Comparison of ENCODE assay signal across 8 cellular contexts in genomic region chr4:120049732-120050494, GRCh38. TPM values are rescaled to one million over a fixed set of nuclear protein-coding genes. Genes with fewer than 3 reads are reported as not detected.
DNase-seq lines count a peak whose midpoint lies in the region; ATAC-seq and TF ChIP-seq lines count a peak whose summit lies in the region.

No MANE protein-coding gene starts in this region.

- no peaks in the 10 kb centered on the region for H3K9me3 Mint-ChIP-seq in activated naive CD4-positive, alpha-beta T cell treated with anti-CD3 and anti-CD28 coated beads for 36 hours
- no peaks in the 10 kb centered on the region for H3K9me3 Mint-ChIP-seq in osteocyte (ENCODE audit: unreplicated experiment)

- H3K27me3 Mint-ChIP-seq in activated naive CD4-positive, alpha-beta T cell treated with anti-CD3 and anti-CD28 coated beads for 36 hours (ENCODE audit: low read depth) = no peaks in the 10 kb centered on the region
- H3K27me3 Mint-ChIP-seq in osteocyte (ENCODE audit: unreplicated experiment) = no peaks in the 10 kb centered on the region

- DNase-seq in G401 (ENCODE audit: low spot score) (peak; percentile 84), Kasumi-1 (lab: John Stamatoyannopoulos, UW) (peak; percentile 71 to 80), SK-N-DZ (ENCODE audit: low spot score) (peak; percentile 70), globus pallidus (ENCODE audit: low spot score) (peak; percentile 78), osteocyte (ENCODE audit: extremely low spot score, unreplicated experiment) (peak; percentile 92), thyroid gland (peak; percentile 73 to 76)
- DNase-seq in activated naive CD4-positive, alpha-beta T cell treated with anti-CD3 and anti-CD28 coated beads for 36 hours = peak; percentile 82

- H3K9me3 ChIP-seq in thyroid gland = no peaks in the 10 kb centered on the region

- in situ Hi-C loops in G401 (cut with HindIII; ENCODE audit: low sequenced_read_pairs) = no loop called here

- H3K36me3 Mint-ChIP-seq in activated naive CD4-positive, alpha-beta T cell treated with anti-CD3 and anti-CD28 coated beads for 36 hours (ENCODE audit: low read depth) = peaks cover under 1% of the 10 kb centered on the region
- H3K36me3 Mint-ChIP-seq in osteocyte (ENCODE audit: unreplicated experiment) = no peaks in the 10 kb centered on the region

- TF ChIP-seq POLR2A in thyroid gland (IDR thresholded peaks at IDR 0.05) = no peak

- H3K4me3 Mint-ChIP-seq in activated naive CD4-positive, alpha-beta T cell treated with anti-CD3 and anti-CD28 coated beads for 36 hours = no peak overlapping the region
- H3K4me3 Mint-ChIP-seq in osteocyte (ENCODE audit: unreplicated experiment) = peak overlapping the region; percentile 50

- 36 to 42% methylated on average over 11 of the region's 11 CpGs for WGBS in thyroid gland, 2 donors

- intact Hi-C loops in activated naive CD4-positive, alpha-beta T cell treated with anti-CD3 and anti-CD28 coated beads for 36 hours (cut with micrococcal nuclease) = loop anchor here (1.0 to 2.0 kb wide), 4 partner anchors 421 to 1067 kb away; no protein-coding TSS in a partner anchor
- intact Hi-C loops in thyroid gland (cut with DNase I) = loop anchor here (5.0 kb wide), 2 partner anchors 423 to 493 kb away; partner anchors contain the start of gene PDE5A

- CTCF ChIA-PET in activated naive CD4-positive, alpha-beta T cell treated with anti-CD3 and anti-CD28 coated beads for 36 hours (lab: Charles Lee) = interaction anchor here (0.6 to 3.3 kb wide), 2 partner anchors 11 to 421 kb away, joined by 3 to 12 read pairs; partner anchors contain the start of gene PDE5A

- no peak overlapping the region for H3K4me3 ChIP-seq in thyroid gland (replicated peaks in 1 of 3)

- no peak overlapping the region for H3K27ac ChIP-seq in thyroid gland

- peak; percentile 93 for ATAC-seq in GM21825 (IDR thresholded peaks at IDR 0.05; ENCODE audit: unreplicated experiment)

- H3K36me3 ChIP-seq in thyroid gland = no peaks in the 10 kb centered on the region

- no peaks in the 10 kb centered on the region for H3K4me1 ChIP-seq in thyroid gland

- no peaks in the 10 kb centered on the region for H3K27me3 ChIP-seq in thyroid gland

- peak; percentile 89 for TF ChIP-seq CTCF in osteocyte (IDR thresholded peaks at IDR 0.05)
- peak; percentile 47 to 88 (median 74) for TF ChIP-seq CTCF in thyroid gland (IDR thresholded peaks at IDR 0.05)

- no peak overlapping the region for H3K27ac Mint-ChIP-seq in activated naive CD4-positive, alpha-beta T cell treated with anti-CD3 and anti-CD28 coated beads for 36 hours
- H3K27ac Mint-ChIP-seq in osteocyte (ENCODE audit: unreplicated experiment) = peak overlapping the region; percentile 20

- H3K4me1 Mint-ChIP-seq in activated naive CD4-positive, alpha-beta T cell treated with anti-CD3 and anti-CD28 coated beads for 36 hours (ENCODE audit: low read depth) = peaks cover 2% of the 10 kb centered on the region
- peaks cover 17% of the 10 kb centered on the region for H3K4me1 Mint-ChIP-seq in osteocyte (ENCODE audit: unreplicated experiment)

RNA-seq across cellular contexts. Expression of gene MAD2L1, which starts 16.7 kb away (rescaled TPM):
- 103 and 110 TPM in 2 replicates for total RNA-seq in G401 (2014; rRNA removed; shearing (Covaris generic))
- polyA plus RNA-seq in SK-N-DZ (2014; cell fraction: cytosol; rRNA removed) = 237 and 307 TPM in 2 replicates
- 118 and 239 TPM in 2 replicates for polyA plus RNA-seq in SK-N-DZ (2014; cell fraction: nucleus; rRNA removed)
- total RNA-seq in activated naive CD4-positive, alpha-beta T cell treated with anti-CD3 and anti-CD28 coated beads for 36 hours = 100 to 1,000 TPM; 116 to 127 TPM
- 7.7 and 9.6 TPM in 2 replicates for total RNA-seq in osteocyte
- 1 to 10 TPM in 3 of 4 donors, under 1 TPM in 1; 0.89 to 7.8 (median 4.0) TPM for total RNA-seq in thyroid gland
